7 cellular contexts compared by ENCODE assay signal in the genomic region with DNA sequence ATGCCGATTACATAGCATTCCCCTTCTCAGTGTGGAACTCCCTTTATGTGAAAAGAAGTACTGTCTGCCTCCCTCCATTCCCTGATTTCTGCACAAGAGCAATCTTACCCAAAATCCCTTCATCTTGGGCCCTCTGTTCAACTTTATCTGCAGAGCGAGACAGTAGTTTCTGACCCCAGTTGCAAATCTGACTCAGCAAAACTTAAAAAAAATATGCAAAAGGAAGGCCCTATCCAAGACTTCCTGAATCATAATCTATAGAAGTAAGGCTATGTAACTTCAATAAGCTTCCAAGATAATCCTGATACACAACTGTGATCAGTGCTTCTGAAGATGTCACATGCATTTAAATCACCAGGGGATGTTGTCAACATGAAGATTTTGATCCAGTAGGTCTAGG.
"Had no signal": no experiment of that assay in that cellular context is flagged by ENCODE, and none has a peak within 500 bp of the region (broad histone marks: within the 10 kb centered on the region; RNA-seq: fewer than 3 reads in every experiment).

No MANE protein-coding gene starts in this region.

- H3K27ac ChIP-seq: GM23248, HL-60 had no signal

- H2AFZ ChIP-seq: GM23248 had no signal

- H3K4me1 ChIP-seq: HAP-1 had no signal

- ATAC-seq: HCT116 had no signal

- H3K4me3 ChIP-seq: GM23248, HAP-1 had no signal

- H3K9ac ChIP-seq: GM23248 had no signal

- DNase-seq: GM23248, GOT3, H7, HFFc6 had no signal

- H3K36me3 ChIP-seq: HAP-1 had no signal
